ENCODE assay signal across 21 cellular contexts in genomic region chr19:2883686-2884439, GRCh38. TPM values are rescaled to one million over a fixed set of nuclear protein-coding genes. Genes with fewer than 3 reads are reported as not detected.
DNase-seq lines count a peak whose midpoint lies in the region; ATAC-seq, FAIRE-seq and TF ChIP-seq lines count a peak whose summit lies in the region.
"Had no signal": no experiment of that assay in that cellular context is flagged by ENCODE, and none has a peak within 500 bp of the region (broad histone marks: within the 10 kb centered on the region; RNA-seq: fewer than 3 reads in every experiment).

No MANE protein-coding gene starts in this region.

- no peaks in the 10 kb centered on the region for H3K9me3 ChIP-seq in GM23248 (ENCODE audit: low read depth)
- H3K9me3 ChIP-seq: Caco-2, SK-N-SH had no signal

- H3K4me3 ChIP-seq in AG10803 (ENCODE audit: low read length): no peak overlapping the region
- H3K4me3 ChIP-seq in GM23248: peak overlapping the region; percentile 21; the same call in 1 of the 2 replicates
- H3K4me3 ChIP-seq in fibroblast of mammary gland (ENCODE audit: control insufficient read depth, low read depth, low read length): no peak overlapping the region
- H3K4me3 ChIP-seq: GM23338, PC-9 had no signal

- peak; percentile 67 for DNase-seq in AG10803 (ENCODE audit: low read depth)
- DNase-seq in GM23248: peak; percentile 48
- DNase-seq in RPMI7951 (ENCODE audit: low read depth): peak; percentile 29
- DNase-seq in fibroblast of mammary gland (ENCODE audit: low read depth): peak; percentile 72
- DNase-seq in activated naive CD4-positive, alpha-beta T cell treated with anti-CD3 and anti-CD28 coated beads, Interleukin-2, amount 50 U/mL, for 16 hours: no peak
- DNase-seq in RCC 7860 (ENCODE audit: low spot score): no peak
- no peak for DNase-seq in urothelium cell line (ENCODE audit: low spot score)
- DNase-seq: Caco-2, DMS53, NCI-H187 treated with DMSO at 0.1 percent for 48 hours, NCI-H2171, NCI-H446 treated with DMSO at 0.1 percent for 48 hours, PC-9, Right ventricle myocardium superior, SK-N-SH, T-cell had no signal

- no peak for TF ChIP-seq CTCF in AG10803 (conservative IDR thresholded peaks at IDR 0.05; ENCODE audit: low read length)
- no peak for TF ChIP-seq CTCF in fibroblast of mammary gland (conservative IDR thresholded peaks at IDR 0.05; ENCODE audit: control insufficient read depth, insufficient read depth, low read depth, low read length)

- H3K4me1 ChIP-seq in GM23248 (ENCODE audit: insufficient read depth): no peaks in the 10 kb centered on the region

- H3K79me2 ChIP-seq in GM23248 (ENCODE audit: insufficient read depth): no peaks in the 10 kb centered on the region

- H3K4me2 ChIP-seq in GM23248 (ENCODE audit: unreplicated experiment): no peak overlapping the region
- H3K4me2 ChIP-seq: GM23338, PC-9, SK-N-SH had no signal

- H4K20me1 ChIP-seq in GM23248 (ENCODE audit: insufficient read depth): no peaks in the 10 kb centered on the region

- H3K27ac ChIP-seq in GM23248: no peak overlapping the region
- H3K27ac ChIP-seq: PC-9 had no signal

- in situ Hi-C loops in GM23248 (cut with MboI): no loop called here

- peak overlapping the region; percentile 31; the same call in 1 of the 2 replicates for H2AFZ ChIP-seq in GM23248
- H2AFZ ChIP-seq: GM23338, PC-9 had no signal

- 25 to 29% methylated on average over 14 of the region's 14 CpGs for WGBS in GM23248 (ENCODE audit: low coverage in 1 of 2, low lambda C conversion rate in 2 of 2, missing lambda C conversion rate in 2 of 2), 2 experiments

- H3F3A ChIP-seq in GM23248 (ENCODE audit: insufficient read depth): peaks cover 4% of the 10 kb centered on the region; the same call in 1 of the 2 replicates

- H3K36me3 ChIP-seq in GM23248 (ENCODE audit: low read depth): no peaks in the 10 kb centered on the region

- H3K27me3 ChIP-seq in GM23248 (replicated peaks; ENCODE audit: insufficient read depth): no peaks in the 10 kb centered on the region

- H3K9ac ChIP-seq in GM23248: no peak overlapping the region
- H3K9ac ChIP-seq: SK-N-SH had no signal

- no peak for FAIRE-seq in RCC 7860 (lab: Jason Lieb, UNC)
- FAIRE-seq in urothelium cell line (lab: Jason Lieb, UNC): no peak
- FAIRE-seq: GM12891, GM18507 had no signal

- no peaks in the 10 kb centered on the region for H3K9me2 ChIP-seq in GM23248 (ENCODE audit: insufficient read depth)
- H3K9me2 ChIP-seq: SK-N-SH had no signal

- ATAC-seq in HG03521 (IDR thresholded peaks at IDR 0.05; ENCODE audit: unreplicated experiment): no peak
- ATAC-seq: GM23338, T-cell had no signal

RNA-seq across cellular contexts. Expression of gene ZNF556, which starts 16.7 kb away (rescaled TPM):
- total RNA-seq in GM23248 (2014; rRNA removed; shearing (Covaris generic)): not detected in 2 replicates
- not detected in 2 replicates for polyA plus RNA-seq in GM23248 (2016; fragmentation: Nextera tagmentation; extraction: Ambion mirVana)
- total RNA-seq in RPMI7951 (2014; rRNA removed; shearing (Covaris generic)): 0.68 and 1.7 TPM in 2 replicates
- total RNA-seq: A673, GM23338, PC-9, Right ventricle myocardium superior, T-cell had no signal
- polyA plus RNA-seq: GM23338 had no signal

RNA-seq across cellular contexts. Expression of gene ZNF57, which starts 16.9 kb away (rescaled TPM):
- total RNA-seq in GM23248 (2014; rRNA removed; shearing (Covaris generic)): 1.7 and 4.6 TPM in 2 replicates
- 1.9 and 2.3 TPM in 2 replicates for polyA plus RNA-seq in GM23248 (2016; fragmentation: Nextera tagmentation; extraction: Ambion mirVana)
- total RNA-seq in RPMI7951 (2014; rRNA removed; shearing (Covaris generic)): 4.9 and 5.0 TPM in 2 replicates

RNA-seq across cellular contexts. Expression of gene ZNF555, which starts 42.6 kb away (rescaled TPM):
- total RNA-seq in GM23248 (2014; rRNA removed; shearing (Covaris generic)): 4.3 and 7.3 TPM in 2 replicates
- polyA plus RNA-seq in GM23248 (2016; fragmentation: Nextera tagmentation; extraction: Ambion mirVana): 5.8 and 6.2 TPM in 2 replicates
- 6.8 and 7.3 TPM in 2 replicates for total RNA-seq in RPMI7951 (2014; rRNA removed; shearing (Covaris generic))

Comparison
In these comparisons a context has a peak if more than half of its experiments do, and no peak if none do; other contexts are left out.
1. DNase-seq: peak in AG10803 (single experiment), GM23248 (single experiment), RPMI7951 (single experiment) and fibroblast of mammary gland (single experiment); none in activated naive CD4-positive, alpha-beta T cell treated with anti-CD3 and anti-CD28 coated beads, Interleukin-2, amount 50 U/mL, for 16 hours (single experiment), RCC 7860 (single experiment) and urothelium cell line (single experiment).